1 cellular context compared by ENCODE assay signal in genomic region chr14:73462078-73462715, GRCh38.
TF ChIP-seq lines count a peak whose summit lies in the region.

No MANE protein-coding gene starts in this region.

TF ChIP-seq in HepG2, 621 proteins besides CTCF, POLR2A, EP300 and RAD21 (continued from another document and continues in another):
- TF ChIP-seq HMGXB3 (CRISPR knock-in tag; IDR thresholded peaks at IDR 0.05; ENCODE audit: borderline replicate concordance) = 0 out of 2 replicates have a peak, but pooled peaks have one; percentile 67
- TF ChIP-seq ZBTB4 (CRISPR knock-in tag; IDR thresholded peaks at IDR 0.05; ENCODE audit: borderline replicate concordance) = no peak
- no peak for TF ChIP-seq ZNF382 (CRISPR knock-in tag; IDR thresholded peaks at IDR 0.05; ENCODE audit: borderline replicate concordance)
- no peak for TF ChIP-seq JARID2 (CRISPR knock-in tag; IDR thresholded peaks at IDR 0.05; ENCODE audit: insufficient replicate concordance)
- TF ChIP-seq ZNF24 (IDR thresholded peaks at IDR 0.05) = no peak
- TF ChIP-seq SRY (CRISPR knock-in tag; IDR thresholded peaks at IDR 0.05) = peak; percentile 38; the same call in 1 of the 2 replicates
- TF ChIP-seq ZNF33A (CRISPR knock-in tag; IDR thresholded peaks at IDR 0.05; ENCODE audit: borderline replicate concordance) = no peak
- no peak for TF ChIP-seq ISX (CRISPR knock-in tag; conservative IDR thresholded peaks at IDR 0.05)
- no peak for TF ChIP-seq DMTF1 (CRISPR knock-in tag; IDR thresholded peaks at IDR 0.05)
- TF ChIP-seq MBNL3 (CRISPR knock-in tag; conservative IDR thresholded peaks at IDR 0.05) = no peak
- 0 out of 2 replicates have a peak, but pooled peaks have one; percentile 18 for TF ChIP-seq TFDP2 (CRISPR knock-in tag; IDR thresholded peaks at IDR 0.05)
- TF ChIP-seq PHF21A (CRISPR knock-in tag; IDR thresholded peaks at IDR 0.05) = peak; percentile 93
- no peak for TF ChIP-seq SIN3B (IDR thresholded peaks at IDR 0.05; ENCODE audit: low read length)
- TF ChIP-seq RXRB (CRISPR knock-in tag; IDR thresholded peaks at IDR 0.05; ENCODE audit: borderline replicate concordance) = peak; percentile 40; the same call in 1 of the 2 replicates
- peak; percentile 53; the same call in 1 of the 2 replicates for TF ChIP-seq HNF1A (IDR thresholded peaks at IDR 0.05; ENCODE audit: low read depth)
- TF ChIP-seq HNF1A (CRISPR knock-in tag; IDR thresholded peaks at IDR 0.05; ENCODE audit: borderline replicate concordance) = peak; percentile 76; the same call in 1 of the 2 replicates
- TF ChIP-seq ZNF607 (CRISPR knock-in tag; IDR thresholded peaks at IDR 0.05; ENCODE audit: borderline replicate concordance) = peak; percentile 79; the same call in 1 of the 2 replicates
- TF ChIP-seq RBFOX2 (IDR thresholded peaks at IDR 0.05; ENCODE audit: low read depth, low read length) = peak; percentile 73; the same call in 1 of the 2 replicates
- peak; percentile 99 for TF ChIP-seq ZNF710 (CRISPR knock-in tag; IDR thresholded peaks at IDR 0.05; ENCODE audit: borderline replicate concordance)
- TF ChIP-seq ZNF83 (CRISPR knock-in tag; IDR thresholded peaks at IDR 0.05; ENCODE audit: borderline replicate concordance) = peak; percentile 87; the same call in 1 of the 2 replicates
- no peak for TF ChIP-seq ATRX (CRISPR knock-in tag; IDR thresholded peaks at IDR 0.05; ENCODE audit: borderline replicate concordance)
- no peak for TF ChIP-seq ATF1 (CRISPR knock-in tag; IDR thresholded peaks at IDR 0.05)
- no peak for TF ChIP-seq ZBTB25 (CRISPR knock-in tag; IDR thresholded peaks at IDR 0.05)
- TF ChIP-seq SRSF9 (IDR thresholded peaks at IDR 0.05; ENCODE audit: borderline replicate concordance, insufficient read depth, low read depth, low read length, poor library complexity, severe bottlenecking) = no peak
- peak; percentile 46; the same call in 1 of the 2 replicates for TF ChIP-seq TSC22D2 (CRISPR knock-in tag; IDR thresholded peaks at IDR 0.05; ENCODE audit: borderline replicate concordance)
- no peak for TF ChIP-seq GRHL1 (CRISPR knock-in tag; conservative IDR thresholded peaks at IDR 0.05)
- no peak for TF ChIP-seq MAF1 (CRISPR knock-in tag; IDR thresholded peaks at IDR 0.05; ENCODE audit: borderline replicate concordance)
- TF ChIP-seq UBTF (CRISPR knock-in tag; IDR thresholded peaks at IDR 0.05) = peak; percentile 57
- peak; percentile 77; the same call in 1 of the 2 replicates for TF ChIP-seq ZMYM3 (CRISPR knock-in tag; IDR thresholded peaks at IDR 0.05)
- TF ChIP-seq KLF12 (CRISPR knock-in tag; IDR thresholded peaks at IDR 0.05; ENCODE audit: borderline replicate concordance) = peak; percentile 66; the same call in 1 of the 2 replicates
- TF ChIP-seq ZNF761 (CRISPR knock-in tag; conservative IDR thresholded peaks at IDR 0.05) = 0 out of 2 replicates have a peak, but pooled peaks have one; percentile 38
